In genomic region chr16:81940781-81941560, GRCh38 we compare ENCODE assay signal across 8 cellular contexts.
DNase-seq lines count a peak whose midpoint lies in the region; ATAC-seq and TF ChIP-seq lines count a peak whose summit lies in the region.

No MANE protein-coding gene starts in this region.

- no peak overlapping the region for H3K4me3 ChIP-seq in kidney epithelial cell (ENCODE audit: low read depth, low read length)

- H3K36me3 ChIP-seq in kidney epithelial cell (ENCODE audit: control insufficient read depth, insufficient read depth, low read length) = no peaks in the 10 kb centered on the region

- TF ChIP-seq CTCF in kidney epithelial cell (IDR thresholded peaks at IDR 0.05; ENCODE audit: insufficient read depth, low read length, poor library complexity, severe bottlenecking) = peak; percentile 36

- no peaks in the 10 kb centered on the region for H3K27me3 ChIP-seq in kidney epithelial cell (ENCODE audit: control insufficient read depth, insufficient read depth, low read length)

- ATAC-seq in HG02759 (IDR thresholded peaks at IDR 0.05; ENCODE audit: unreplicated experiment) (no peak), HG03342 (IDR thresholded peaks at IDR 0.05; ENCODE audit: unreplicated experiment) (no peak)

- peak; percentile 25 for DNase-seq in NCI-H510A treated with DMSO at 0.1 percent for 48 hours (lab: John Stamatoyannopoulos, UW)
- DNase-seq in NCI-H510A (lab: John Stamatoyannopoulos, UW) = no peak
- peak; percentile 30 for DNase-seq in NAMALWA (ENCODE audit: low spot score)
- peak; percentile 61 for DNase-seq in amniotic epithelial cell (ENCODE audit: low read depth)
- peak; percentile 4 for DNase-seq in kidney epithelial cell (ENCODE audit: low read depth)
- DNase-seq in activated CD4-positive, CD25-positive, alpha-beta regulatory T cell (lab: John Stamatoyannopoulos, UW) = no peak

Comparison
In these comparisons a context has a peak if more than half of its experiments do, and no peak if none do; other contexts are left out.
1. DNase-seq: peak in NCI-H510A treated with DMSO at 0.1 percent for 48 hours (single experiment), NAMALWA (single experiment), amniotic epithelial cell (single experiment) and kidney epithelial cell (single experiment); none in NCI-H510A (single experiment) and activated CD4-positive, CD25-positive, alpha-beta regulatory T cell (0 of 4).